ENCODE assay signal across 33 cellular contexts in genomic region chr3:5128861-5129260, GRCh38.
"Had no signal": no experiment of that assay in that cellular context is flagged by ENCODE, and none has a peak within 500 bp of the region (broad histone marks: within the 10 kb centered on the region; RNA-seq: fewer than 3 reads in every experiment).

No MANE protein-coding gene starts in this region.

- DNase-seq: activated CD4-positive, alpha-beta T cell treated with anti-CD3 and anti-CD28 coated beads, Interleukin-2, amount 10 ng/mL, durations not matched to agents 7 days and 5 days; activated CD8-positive, alpha-beta memory T cell treated with anti-CD3 and anti-CD28 coated beads, Interleukin-2, amount 10 ng/mL, durations not matched to agents 7 days and 5 days; activated CD8-positive, alpha-beta T cell treated with anti-CD3 and anti-CD28 coated beads, Interleukin-2, amount 10 ng/mL, durations not matched to agents 7 days and 5 days; activated effector memory CD4-positive, alpha-beta T cell treated with Interleukin-2 at 50 U/mL for 16 hours; activated naive CD4-positive, alpha-beta T cell treated with Interleukin-2 at 50 U/mL for 16 hours; activated T-cell treated with anti-CD3 and anti-CD28 coated beads for 4 hours; activated T-cell treated with anti-CD3 and anti-CD28 coated beads, Interleukin-2, amount 50 U/mL, for 72 hours; effector CD8-positive, alpha-beta T cell; erythroblast; gastrocnemius medialis; glutamatergic neuron; islet precursor cell; left ventricle myocardium superior; mammary epithelial cell; naive B cell; nephron progenitor cell; nucleus accumbens; psoas muscle; sigmoid colon; small intestine; stimulated activated CD4-positive, alpha-beta T cell treated with anti-CD3 and anti-CD28 coated beads, Interleukin-4, amount 100 ng/mL, for 4 hours; stimulated activated CD8-positive, alpha-beta memory T cell treated with anti-CD3 and anti-CD28 coated beads, Interleukin-4, amount 100 ng/mL, for 48 hours; stimulated activated naive B cell treated with anti-CD40 and anti-IgM and Interleukin-4, amounts not matched to agents 10 μg/mL and 1 μg/mL and 100 μg/mL, for 72 hours; stomach; SW 1271; T1000; thyroid gland; upper lobe of right lung; WERI-Rb-1 had no signal

- H3K4me3 Mint-ChIP-seq: activated CD4-positive, alpha-beta T cell treated with anti-CD3 and anti-CD28 coated beads, Interleukin-2, amount 10 ng/mL, durations not matched to agents 7 days and 5 days; activated CD8-positive, alpha-beta memory T cell treated with anti-CD3 and anti-CD28 coated beads, Interleukin-2, amount 10 ng/mL, durations not matched to agents 7 days and 5 days; activated CD8-positive, alpha-beta T cell treated with anti-CD3 and anti-CD28 coated beads, Interleukin-2, amount 10 ng/mL, durations not matched to agents 7 days and 5 days; activated T-cell treated with anti-CD3 and anti-CD28 coated beads, Interleukin-2, amount 50 U/mL, for 72 hours; central memory CD8-positive, alpha-beta T cell; dendritic cell treated with granulocyte-macrophage colony-stimulating factor and Interleukin-4, amounts not matched to agents 40 ng/mL and 50 ng/mL, for 4 days; nephron progenitor cell; stimulated activated naive B cell treated with anti-CD40 and anti-IgM and Interleukin-4, amounts not matched to agents 10 μg/mL and 1 μg/mL and 100 μg/mL, for 72 hours; T-helper 1 cell treated with Interleukin-12 subunit alpha and Interleukin-12 subunit beta and Interleukin-4 antibody, amounts not matched to agents 30 μg/mL and 1 μg/mL, for 36 hours had no signal

- ATAC-seq: activated CD4-positive, CD25-positive, alpha-beta regulatory T cell treated with anti-CD3 and anti-CD28 coated beads, Interleukin-2, amount 50 U/mL, for 24 hours; activated CD8-positive, alpha-beta memory T cell treated with anti-CD3 and anti-CD28 coated beads, Interleukin-2, amount 10 ng/mL, durations not matched to agents 7 days and 5 days; activated CD8-positive, alpha-beta T cell treated with anti-CD3 and anti-CD28 coated beads, Interleukin-2, amount 10 ng/mL, durations not matched to agents 7 days and 5 days; activated T-cell treated with anti-CD3 and anti-CD28 coated beads, Interleukin-2, amount 50 U/mL, for 72 hours; gastrocnemius medialis; left ventricle myocardium superior; psoas muscle; stimulated activated naive B cell treated with anti-CD40 and anti-IgM and Interleukin-4, amounts not matched to agents 10 μg/mL and 1 μg/mL and 100 μg/mL, for 72 hours; upper lobe of right lung had no signal

- H3K9me3 Mint-ChIP-seq: activated CD4-positive, alpha-beta T cell treated with anti-CD3 and anti-CD28 coated beads, Interleukin-2, amount 10 ng/mL, durations not matched to agents 7 days and 5 days; activated T-cell treated with anti-CD3 and anti-CD28 coated beads, Interleukin-2, amount 50 U/mL, for 72 hours; central memory CD8-positive, alpha-beta T cell; dendritic cell treated with granulocyte-macrophage colony-stimulating factor and Interleukin-4, amounts not matched to agents 40 ng/mL and 50 ng/mL, for 4 days; naive B cell; nephron progenitor cell; stimulated activated naive B cell treated with anti-CD40 and anti-IgM and Interleukin-4, amounts not matched to agents 10 μg/mL and 1 μg/mL and 100 μg/mL, for 72 hours; T-helper 1 cell treated with Interleukin-12 subunit alpha and Interleukin-12 subunit beta and Interleukin-4 antibody, amounts not matched to agents 30 μg/mL and 1 μg/mL, for 36 hours had no signal

- H3K27ac Mint-ChIP-seq: activated CD8-positive, alpha-beta memory T cell treated with anti-CD3 and anti-CD28 coated beads, Interleukin-2, amount 10 ng/mL, durations not matched to agents 7 days and 5 days; activated CD8-positive, alpha-beta T cell treated with anti-CD3 and anti-CD28 coated beads, Interleukin-2, amount 10 ng/mL, durations not matched to agents 7 days and 5 days; activated T-cell treated with anti-CD3 and anti-CD28 coated beads, Interleukin-2, amount 50 U/mL, for 72 hours; nephron progenitor cell; stimulated activated naive B cell treated with anti-CD40 and anti-IgM and Interleukin-4, amounts not matched to agents 10 μg/mL and 1 μg/mL and 100 μg/mL, for 72 hours; T-helper 1 cell treated with Interleukin-12 subunit alpha and Interleukin-12 subunit beta and Interleukin-4 antibody, amounts not matched to agents 30 μg/mL and 1 μg/mL, for 36 hours had no signal

- H3K27me3 Mint-ChIP-seq: activated CD4-positive, alpha-beta T cell treated with anti-CD3 and anti-CD28 coated beads, Interleukin-2, amount 10 ng/mL, durations not matched to agents 7 days and 5 days; activated CD8-positive, alpha-beta memory T cell treated with anti-CD3 and anti-CD28 coated beads, Interleukin-2, amount 10 ng/mL, durations not matched to agents 7 days and 5 days; central memory CD8-positive, alpha-beta T cell; dendritic cell treated with granulocyte-macrophage colony-stimulating factor and Interleukin-4, amounts not matched to agents 40 ng/mL and 50 ng/mL, for 4 days; naive B cell; stimulated activated naive B cell treated with anti-CD40 and anti-IgM and Interleukin-4, amounts not matched to agents 10 μg/mL and 1 μg/mL and 100 μg/mL, for 72 hours had no signal

- H3K36me3 Mint-ChIP-seq: naive B cell had no signal
